ENCODE assay signal across 17 cellular contexts in the genomic region with DNA sequence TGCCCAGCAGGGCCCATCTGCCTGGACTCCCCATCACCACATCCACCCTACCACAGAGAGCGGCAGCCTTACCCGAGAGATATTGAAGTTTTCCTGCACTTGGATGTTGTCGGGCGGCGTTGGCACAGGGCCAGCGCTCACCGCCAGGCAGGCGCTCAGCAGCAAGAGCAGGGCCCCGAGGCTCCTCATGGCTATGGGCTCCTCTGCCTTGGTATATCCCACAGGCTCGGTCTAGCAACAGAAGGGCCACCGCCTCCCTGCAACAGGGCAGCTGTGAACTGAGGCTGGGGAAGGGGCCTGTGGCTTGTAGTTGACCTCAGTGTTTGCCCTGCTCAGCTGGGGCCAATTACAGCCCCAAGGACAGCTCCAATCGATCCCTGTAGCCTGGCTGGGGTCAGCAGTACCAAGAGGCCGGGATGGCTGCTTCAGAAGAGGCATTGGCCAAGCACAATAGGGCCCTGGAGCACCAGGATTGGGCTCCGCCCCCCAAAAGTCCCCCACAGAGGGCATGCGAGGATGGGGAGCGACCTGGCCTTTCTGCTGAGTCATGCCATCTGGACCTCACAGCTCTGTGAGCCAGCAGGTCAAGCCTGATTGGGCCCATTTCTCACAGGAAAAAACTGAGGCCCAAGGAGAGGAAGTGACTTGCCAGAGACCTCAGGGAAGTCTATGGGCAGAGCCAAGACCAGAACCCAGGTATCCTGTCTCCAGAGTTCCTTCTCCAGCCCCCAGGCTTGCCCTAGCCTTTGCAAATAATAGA. TPM values are rescaled to one million over a fixed set of nuclear protein-coding genes. Genes with fewer than 3 reads are reported as not detected.
DNase-seq lines count a peak whose midpoint lies in the region; ATAC-seq and TF ChIP-seq lines count a peak whose summit lies in the region.
"Had no signal": no experiment of that assay in that cellular context is flagged by ENCODE, and none has a peak within 500 bp of the region (broad histone marks: within the 10 kb centered on the region; RNA-seq: fewer than 3 reads in every experiment).

A gene (minus strand): TSS at position 280 of the 760 bp plus-strand sequence. CDS start 91 bp downstream, at position 189.

- H3K27me3 ChIP-seq in liver (ENCODE audit: control insufficient read depth in 4 of 4, insufficient read depth in 4 of 4, low read length in 3 of 4), result no peaks in the 10 kb centered on the region

- peak; percentile 38 for DNase-seq in activated effector memory CD4-positive, alpha-beta T cell treated with anti-CD3 and anti-CD28 coated beads, Interleukin-2, amount 50 U/mL, for 16 hours
- no peak for DNase-seq in activated effector memory CD4-positive, alpha-beta T cell treated with Interleukin-2 at 50 U/mL for 16 hours
- DNase-seq in effector CD4-positive, alpha-beta T cell, result no peak
- DNase-seq in NCI-H2196 (lab: John Stamatoyannopoulos, UW; ENCODE audit: unreplicated experiment), result no peak
- DNase-seq in stimulated activated naive B cell treated with anti-CD40 and anti-IgM and Interleukin-4, amounts not matched to agents 10 μg/mL and 1 μg/mL and 100 μg/mL, for 72 hours, result no peak
- DNase-seq: activated CD4-positive, alpha-beta T cell treated with anti-CD3 and anti-CD28 coated beads, Interleukin-2, amount 50 U/mL, for 48 hours; activated T-cell treated with anti-CD3 and anti-CD28 coated beads, Interleukin-2, amount 50 U/mL, for 72 hours; anterior cingulate cortex; dermis blood vessel endothelial cell; DMS79; mammary epithelial cell; NCI-H1417 treated with DMSO at 0.1 percent for 48 hours; NCI-H524 treated with DMSO at 0.1 percent for 48 hours; T-helper 9 cell had no signal

- ATAC-seq in GM21528 (IDR thresholded peaks at IDR 0.05; ENCODE audit: low FRiP score, unreplicated experiment), result no peak
- ATAC-seq in stimulated activated naive B cell treated with anti-CD40 and anti-IgM and Interleukin-4, amounts not matched to agents 10 μg/mL and 1 μg/mL and 100 μg/mL, for 72 hours (replicated peaks), result no peak
- ATAC-seq: activated T-cell treated with anti-CD3 and anti-CD28 coated beads, Interleukin-2, amount 50 U/mL, for 72 hours had no signal

- no peak within 1 kb of the TSS for H3K4me3 Mint-ChIP-seq in stimulated activated naive B cell treated with anti-CD40 and anti-IgM and Interleukin-4, amounts not matched to agents 10 μg/mL and 1 μg/mL and 100 μg/mL, for 72 hours
- H3K4me3 Mint-ChIP-seq: activated T-cell treated with anti-CD3 and anti-CD28 coated beads, Interleukin-2, amount 50 U/mL, for 72 hours had no signal

- peaks cover 23 to 31% of the 10 kb centered on the region in 2 donors for H3K27me3 Mint-ChIP-seq in stimulated activated naive B cell treated with anti-CD40 and anti-IgM and Interleukin-4, amounts not matched to agents 10 μg/mL and 1 μg/mL and 100 μg/mL, for 72 hours

- TF ChIP-seq CTCF in VCaP (conservative IDR thresholded peaks at IDR 0.05) (no peak), liver (IDR thresholded peaks at IDR 0.05; ENCODE audit: low read depth, low read length, missing input control) (no peak)

- H3K27ac Mint-ChIP-seq in stimulated activated naive B cell treated with anti-CD40 and anti-IgM and Interleukin-4, amounts not matched to agents 10 μg/mL and 1 μg/mL and 100 μg/mL, for 72 hours, result no peak within 1 kb of the TSS
- H3K27ac Mint-ChIP-seq: activated T-cell treated with anti-CD3 and anti-CD28 coated beads, Interleukin-2, amount 50 U/mL, for 72 hours had no signal

- peaks cover 4 to 81% (median 70%) of the 10 kb centered on the region in 4 donors for H3K4me1 ChIP-seq in liver (ENCODE audit: control insufficient read depth in 4 of 4, insufficient read depth in 4 of 4, low read length in 3 of 4)

- H3K36me3 ChIP-seq in liver (ENCODE audit: control insufficient read depth in 4 of 4, insufficient read depth in 3 of 4, low read depth in 1 of 4, low read length in 3 of 4), result peaks cover 2 to 25% (median 16%) of the 10 kb centered on the region in 4 donors

- peak; percentile 45 to 62 for TF ChIP-seq RAD21 in liver (IDR thresholded peaks at IDR 0.05)

- 27% methylated on average over 16 of the region's 16 CpGs for WGBS in liver

- H3K4me1 Mint-ChIP-seq in stimulated activated naive B cell treated with anti-CD40 and anti-IgM and Interleukin-4, amounts not matched to agents 10 μg/mL and 1 μg/mL and 100 μg/mL, for 72 hours, result peaks cover 0 to 1% of the 10 kb centered on the region in 2 donors

- H3K9ac ChIP-seq in liver (ENCODE audit: low read depth in 1 of 2, low read length in 2 of 2), result peak within 1 kb of the TSS; percentile 83 to 87

- H3K9me3 ChIP-seq in liver (ENCODE audit: control insufficient read depth in 4 of 4, low read length in 3 of 4), result no peaks in the 10 kb centered on the region

- no peaks in the 10 kb centered on the region for H3K9me3 Mint-ChIP-seq in stimulated activated naive B cell treated with anti-CD40 and anti-IgM and Interleukin-4, amounts not matched to agents 10 μg/mL and 1 μg/mL and 100 μg/mL, for 72 hours
- H3K9me3 Mint-ChIP-seq: activated T-cell treated with anti-CD3 and anti-CD28 coated beads, Interleukin-2, amount 50 U/mL, for 72 hours had no signal

- peak within 1 kb of the TSS; percentile 60 to 95 (median 85) for H3K4me3 ChIP-seq in liver (ENCODE audit: low read depth in 1 of 3, low read length in 3 of 3)

- H3K27ac ChIP-seq in VCaP (peak within 1 kb of the TSS; percentile 99), liver (ENCODE audit: low read depth in 1 of 2, low read length in 2 of 2) (peak within 1 kb of the TSS; percentile 60 to 68)

- H3K36me3 Mint-ChIP-seq in stimulated activated naive B cell treated with anti-CD40 and anti-IgM and Interleukin-4, amounts not matched to agents 10 μg/mL and 1 μg/mL and 100 μg/mL, for 72 hours, result no peaks in the 10 kb centered on the region

TF ChIP-seq in liver, 16 proteins besides CTCF, POLR2A, EP300 and RAD21:
- TF ChIP-seq JUND (IDR thresholded peaks at IDR 0.05) (peak; percentile 60 to 91), SP1 (IDR thresholded peaks at IDR 0.05) (peak; percentile 96), EGR1 (IDR thresholded peaks at IDR 0.05; ENCODE audit: low read depth in 2 of 2) (peak in 1 of 2 donors; percentile 71), FOXA1 (IDR thresholded peaks at IDR 0.05) (peak; percentile 38), NR2F2 (IDR thresholded peaks at IDR 0.05) (peak; percentile 82), FOXA2 (IDR thresholded peaks at IDR 0.05) (peak; percentile 39), HNF4A (conservative IDR thresholded peaks at IDR 0.05) (peak; percentile 89 to 90), YY1 (IDR thresholded peaks at IDR 0.05) (peak; percentile 93), TAF1 (conservative IDR thresholded peaks at IDR 0.05) (peak; percentile 98), HNF4G (IDR thresholded peaks at IDR 0.05) (peak; percentile 79), GABPA (IDR thresholded peaks at IDR 0.05 in 1 of 2, conservative IDR thresholded peaks at IDR 0.05 in 1 of 2) (no peak), RXRA (IDR thresholded peaks at IDR 0.05) (peak; percentile 98 to 99)
- TF ChIP-seq, protein P1, sequence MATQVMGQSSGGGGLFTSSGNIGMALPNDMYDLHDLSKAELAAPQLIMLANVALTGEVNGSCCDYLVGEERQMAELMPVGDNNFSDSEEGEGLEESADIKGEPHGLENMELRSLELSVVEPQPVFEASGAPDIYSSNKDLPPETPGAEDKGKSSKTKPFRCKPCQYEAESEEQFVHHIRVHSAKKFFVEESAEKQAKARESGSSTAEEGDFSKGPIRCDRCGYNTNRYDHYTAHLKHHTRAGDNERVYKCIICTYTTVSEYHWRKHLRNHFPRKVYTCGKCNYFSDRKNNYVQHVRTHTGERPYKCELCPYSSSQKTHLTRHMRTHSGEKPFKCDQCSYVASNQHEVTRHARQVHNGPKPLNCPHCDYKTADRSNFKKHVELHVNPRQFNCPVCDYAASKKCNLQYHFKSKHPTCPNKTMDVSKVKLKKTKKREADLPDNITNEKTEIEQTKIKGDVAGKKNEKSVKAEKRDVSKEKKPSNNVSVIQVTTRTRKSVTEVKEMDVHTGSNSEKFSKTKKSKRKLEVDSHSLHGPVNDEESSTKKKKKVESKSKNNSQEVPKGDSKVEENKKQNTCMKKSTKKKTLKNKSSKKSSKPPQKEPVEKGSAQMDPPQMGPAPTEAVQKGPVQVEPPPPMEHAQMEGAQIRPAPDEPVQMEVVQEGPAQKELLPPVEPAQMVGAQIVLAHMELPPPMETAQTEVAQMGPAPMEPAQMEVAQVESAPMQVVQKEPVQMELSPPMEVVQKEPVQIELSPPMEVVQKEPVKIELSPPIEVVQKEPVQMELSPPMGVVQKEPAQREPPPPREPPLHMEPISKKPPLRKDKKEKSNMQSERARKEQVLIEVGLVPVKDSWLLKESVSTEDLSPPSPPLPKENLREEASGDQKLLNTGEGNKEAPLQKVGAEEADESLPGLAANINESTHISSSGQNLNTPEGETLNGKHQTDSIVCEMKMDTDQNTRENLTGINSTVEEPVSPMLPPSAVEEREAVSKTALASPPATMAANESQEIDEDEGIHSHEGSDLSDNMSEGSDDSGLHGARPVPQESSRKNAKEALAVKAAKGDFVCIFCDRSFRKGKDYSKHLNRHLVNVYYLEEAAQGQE (IDR thresholded peaks at IDR 0.05), result peak; percentile 86
- TF ChIP-seq, protein P2, sequence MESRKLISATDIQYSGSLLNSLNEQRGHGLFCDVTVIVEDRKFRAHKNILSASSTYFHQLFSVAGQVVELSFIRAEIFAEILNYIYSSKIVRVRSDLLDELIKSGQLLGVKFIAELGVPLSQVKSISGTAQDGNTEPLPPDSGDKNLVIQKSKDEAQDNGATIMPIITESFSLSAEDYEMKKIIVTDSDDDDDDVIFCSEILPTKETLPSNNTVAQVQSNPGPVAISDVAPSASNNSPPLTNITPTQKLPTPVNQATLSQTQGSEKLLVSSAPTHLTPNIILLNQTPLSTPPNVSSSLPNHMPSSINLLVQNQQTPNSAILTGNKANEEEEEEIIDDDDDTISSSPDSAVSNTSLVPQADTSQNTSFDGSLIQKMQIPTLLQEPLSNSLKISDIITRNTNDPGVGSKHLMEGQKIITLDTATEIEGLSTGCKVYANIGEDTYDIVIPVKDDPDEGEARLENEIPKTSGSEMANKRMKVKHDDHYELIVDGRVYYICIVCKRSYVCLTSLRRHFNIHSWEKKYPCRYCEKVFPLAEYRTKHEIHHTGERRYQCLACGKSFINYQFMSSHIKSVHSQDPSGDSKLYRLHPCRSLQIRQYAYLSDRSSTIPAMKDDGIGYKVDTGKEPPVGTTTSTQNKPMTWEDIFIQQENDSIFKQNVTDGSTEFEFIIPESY (IDR thresholded peaks at IDR 0.05), result peak; percentile 85
- TF ChIP-seq, protein P3, sequence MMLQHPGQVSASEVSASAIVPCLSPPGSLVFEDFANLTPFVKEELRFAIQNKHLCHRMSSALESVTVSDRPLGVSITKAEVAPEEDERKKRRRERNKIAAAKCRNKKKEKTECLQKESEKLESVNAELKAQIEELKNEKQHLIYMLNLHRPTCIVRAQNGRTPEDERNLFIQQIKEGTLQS (IDR thresholded peaks at IDR 0.05), result peak; percentile 70
- TF ChIP-seq, protein P4, sequence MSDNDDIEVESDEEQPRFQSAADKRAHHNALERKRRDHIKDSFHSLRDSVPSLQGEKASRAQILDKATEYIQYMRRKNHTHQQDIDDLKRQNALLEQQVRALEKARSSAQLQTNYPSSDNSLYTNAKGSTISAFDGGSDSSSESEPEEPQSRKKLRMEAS (IDR thresholded peaks at IDR 0.05), result peak; percentile 96

RNA-seq across cellular contexts. Expression of the gene that starts here (rescaled TPM):
- total RNA-seq in liver, result 1,000 to 10,000 TPM; 3,440 to 3,808 TPM
- 1,000 to 10,000 TPM; 5,918 to 6,678 TPM for polyA plus RNA-seq in liver
- total RNA-seq: activated T-cell treated with anti-CD3 and anti-CD28 coated beads, Interleukin-2, amount 50 U/mL, for 72 hours; mammary epithelial cell had no signal
- polyA plus RNA-seq: mammary epithelial cell had no signal
